ENCODE assay signal across 8 cellular contexts in genomic region chr2:106104332-106105062, GRCh38.
DNase-seq lines count a peak whose midpoint lies in the region; ATAC-seq, FAIRE-seq and TF ChIP-seq lines count a peak whose summit lies in the region.

No MANE protein-coding gene starts in this region.

- no peaks in the 10 kb centered on the region for H3K27me3 ChIP-seq in H1 (replicated peaks in 1 of 4; ENCODE audit: control insufficient read depth in 3 of 4, extremely low read depth in 1 of 4, insufficient read depth in 3 of 4, low read length in 3 of 4)

- H3K4me3 Mint-ChIP-seq in mesothelial cell of epicardium: no peak overlapping the region

- H2BK12ac ChIP-seq in H1 (ENCODE audit: low read depth, low read length): no peak overlapping the region

- TF ChIP-seq EP300 in H1 (IDR thresholded peaks at IDR 0.05; ENCODE audit: borderline replicate concordance in 1 of 2, low read depth in 2 of 2, low read length in 2 of 2): no peak

- peak; percentile 92 for FAIRE-seq in H1 (lab: Jason Lieb, UNC)

- ATAC-seq in GM18517 (IDR thresholded peaks at IDR 0.05; ENCODE audit: unreplicated experiment) (peak; percentile 78), HG03342 (IDR thresholded peaks at IDR 0.05; ENCODE audit: unreplicated experiment) (peak; percentile 66)

- H3K4me2 ChIP-seq in H1 (ENCODE audit: insufficient read depth in 1 of 2, low read depth in 2 of 2, low read length in 2 of 2): no peak overlapping the region

- CTCF ChIA-PET in H1 (lab: Charles Lee; ENCODE audit: partially characterized antibody): interaction anchor here (0.7 to 2.8 kb wide), 24 partner anchors 9 to 480 kb away, joined by 3 to 17 read pairs (median 4); no protein-coding TSS in a partner anchor

- H3K27ac Mint-ChIP-seq in mesothelial cell of epicardium: no peak overlapping the region

- H2BK20ac ChIP-seq in H1 (ENCODE audit: low read length): no peak overlapping the region

- no peak overlapping the region for H4K8ac ChIP-seq in H1 (ENCODE audit: extremely low read depth, insufficient read depth, low read length)

- H3K56ac ChIP-seq in H1 (replicated peaks; ENCODE audit: insufficient read length, low read depth, low read length): no peak overlapping the region

- H3K4me3 ChIP-seq in H1 (ENCODE audit: extremely low read depth in 1 of 4, insufficient read depth in 2 of 4, low read depth in 3 of 4, low read length in 4 of 4): no peak overlapping the region

- H2BK5ac ChIP-seq in H1 (ENCODE audit: low read depth, low read length): no peak overlapping the region

- H3K4me1 Mint-ChIP-seq in mesothelial cell of epicardium: no peaks in the 10 kb centered on the region

- H4K5ac ChIP-seq in H1 (ENCODE audit: insufficient read length, low read depth, low read length): no peak overlapping the region

- no peak overlapping the region for H4K91ac ChIP-seq in H1 (replicated peaks; ENCODE audit: insufficient read length, low read length)

- H4K20me1 ChIP-seq in H1 (replicated peaks in 1 of 2; ENCODE audit: control insufficient read depth in 1 of 2, insufficient read depth in 2 of 2, low read length in 2 of 2): peaks cover 0 to 4% of the 10 kb centered on the region in 2 experiments

- H3K9me3 Mint-ChIP-seq in mesothelial cell of epicardium: no peaks in the 10 kb centered on the region

- DNase-seq in AG20443 (ENCODE audit: low spot score): peak; percentile 86
- peak; percentile 49 for DNase-seq in NCI-H748 (lab: John Stamatoyannopoulos, UW; ENCODE audit: unreplicated experiment)
- DNase-seq in activated CD4-positive, alpha-beta T cell treated with anti-CD3 and anti-CD28 coated beads, Interleukin-2, amount 50 U/mL, for 48 hours: peak; percentile 58 to 67
- DNase-seq in H1 (ENCODE audit: low read depth in 1 of 2, low spot score in 2 of 2): peak; percentile 36 to 67
- peak in 1 of 2 experiments; percentile 65 for DNase-seq in mesothelial cell of epicardium (ENCODE audit: low spot score in 2 of 2, unreplicated experiment in 2 of 2)
- peak; percentile 88 for DNase-seq in superior temporal gyrus (ENCODE audit: extremely low spot score)

- H3K4me1 ChIP-seq in H1 (replicated peaks in 1 of 4; ENCODE audit: control insufficient read depth in 3 of 4, insufficient read depth in 4 of 4, low read length in 3 of 4): no peaks in the 10 kb centered on the region

- no peak overlapping the region for H2AK5ac ChIP-seq in H1 (ENCODE audit: low read depth, low read length)

- H3K36me3 ChIP-seq in H1 (ENCODE audit: control insufficient read depth in 2 of 4, insufficient read depth in 4 of 4, low read length in 3 of 4): peaks cover 2 to 12% (median 8%) of the 10 kb centered on the region in 4 experiments; a peak in 5 of 8 replicates

- WGBS in H1 (ENCODE audit: extremely low coverage in 1 of 2, insufficient coverage in 1 of 2, insufficient read length in 1 of 2, insufficient replicate concordance in 2 of 2, low coverage in 1 of 2, low lambda C conversion rate in 2 of 2, missing lambda C conversion rate in 1 of 2), 2 experiments: 66% methylated on average over 16 of the region's 16 CpGs; no CpG with 5 or more reads in 1 of the 2 experiments

- no peaks in the 10 kb centered on the region for H3K23me2 ChIP-seq in H1 (ENCODE audit: low read depth, low read length)

- no peak overlapping the region for H3K14ac ChIP-seq in H1 (ENCODE audit: insufficient read length)

- H3K79me2 ChIP-seq in H1 (ENCODE audit: control insufficient read depth in 1 of 2, insufficient read depth in 2 of 2, low read length in 2 of 2): no peaks in the 10 kb centered on the region

- POLR2A ChIA-PET in H1 (lab: Charles Lee; ENCODE audit: partially characterized antibody): interaction anchor here (1.0 to 1.1 kb wide), 2 partner anchors 167 to 438 kb away, joined by 3 read pairs; no protein-coding TSS in a partner anchor

- H2BK120ac ChIP-seq in H1 (replicated peaks; ENCODE audit: low read depth, low read length): no peak overlapping the region

- no peaks in the 10 kb centered on the region for H3K9me3 ChIP-seq in H1 (ENCODE audit: insufficient read depth in 2 of 2, low read depth in 1 of 2, low read length in 1 of 2)

- no peaks in the 10 kb centered on the region for H3K27me3 Mint-ChIP-seq in mesothelial cell of epicardium (ENCODE audit: low read depth)

- TF ChIP-seq POLR2A in H1 (IDR thresholded peaks at IDR 0.05; ENCODE audit: control extremely low read depth in 1 of 2, low read depth in 2 of 2, low read length in 2 of 2): no peak

- no peak overlapping the region for H3K9ac ChIP-seq in H1 (replicated peaks in 1 of 4; ENCODE audit: extremely low read depth in 1 of 4, low read depth in 3 of 4, low read length in 3 of 4)

- peak; percentile 96 to 97 for TF ChIP-seq RAD21 in H1 (IDR thresholded peaks at IDR 0.05 in 1 of 2, conservative IDR thresholded peaks at IDR 0.05 in 1 of 2; ENCODE audit: low read depth in 2 of 2, low read length in 2 of 2)

- TF ChIP-seq CTCF in H1 (IDR thresholded peaks at IDR 0.05; ENCODE audit: control extremely low read depth in 1 of 3, insufficient read depth in 1 of 3, low read depth in 1 of 3, low read length in 3 of 3): peak; percentile 81 to 89 (median 85)
- peak; percentile 95 for TF ChIP-seq CTCF in mesothelial cell of epicardium (IDR thresholded peaks at IDR 0.05; ENCODE audit: unreplicated experiment)

- H2BK15ac ChIP-seq in H1 (ENCODE audit: low read length): no peak overlapping the region; the same call in 1 of the 2 replicates

- no peak overlapping the region for H3K27ac ChIP-seq in H1 (ENCODE audit: low read depth, low read length)

- peaks cover 11% of the 10 kb centered on the region for H3K36me3 Mint-ChIP-seq in mesothelial cell of epicardium

- H3K23ac ChIP-seq in H1 (ENCODE audit: insufficient read length): no peak overlapping the region

- H2AFZ ChIP-seq in H1 (ENCODE audit: low read length): no peak overlapping the region

- no peaks in the 10 kb centered on the region for H3K79me1 ChIP-seq in H1 (ENCODE audit: low read depth, low read length)

- no peak overlapping the region for H3K18ac ChIP-seq in H1 (ENCODE audit: extremely low read depth, low read length)

- H3K4ac ChIP-seq in H1 (replicated peaks; ENCODE audit: insufficient read length, low read depth, low read length): no peak overlapping the region

TF ChIP-seq in H1, 55 proteins besides CTCF, POLR2A, EP300 and RAD21:
- TF ChIP-seq MAX (IDR thresholded peaks at IDR 0.05): no peak
- no peak for TF ChIP-seq BRCA1 (IDR thresholded peaks at IDR 0.05; ENCODE audit: low read depth, low read length)
- TF ChIP-seq JUND (IDR thresholded peaks at IDR 0.05; ENCODE audit: low read length): 0 out of 2 replicates have a peak, but pooled peaks have one; percentile 16
- no peak for TF ChIP-seq KDM4A (IDR thresholded peaks at IDR 0.05; ENCODE audit: low read depth, low read length, severe bottlenecking)
- TF ChIP-seq YY1 (IDR thresholded peaks at IDR 0.05; ENCODE audit: low read depth, low read length): no peak
- TF ChIP-seq ATF2 (IDR thresholded peaks at IDR 0.05; ENCODE audit: low read length): no peak
